Comparison of ENCODE assay signal across 14 cellular contexts in the genomic region with DNA sequence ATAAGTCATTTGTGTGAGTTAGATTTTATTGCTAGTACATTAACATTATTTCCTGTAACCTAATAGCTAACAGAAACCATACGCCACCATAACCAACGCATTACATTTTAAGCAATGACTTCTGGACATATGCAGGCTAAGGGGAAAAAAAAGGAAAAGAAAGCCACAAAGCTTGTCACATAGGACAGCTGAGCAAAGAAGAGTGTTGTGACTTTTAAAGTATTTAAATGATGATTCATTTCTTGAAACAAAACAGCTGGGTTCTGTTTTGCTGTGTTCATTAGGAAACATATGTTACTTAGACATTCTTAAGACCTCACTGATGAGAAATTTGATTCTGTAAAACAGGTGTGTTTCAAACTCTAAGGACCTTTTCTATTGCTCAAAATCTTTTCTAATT.
DNase-seq lines count a peak whose midpoint lies in the region; ATAC-seq and TF ChIP-seq lines count a peak whose summit lies in the region.
"Had no signal": no experiment of that assay in that cellular context is flagged by ENCODE, and none has a peak within 500 bp of the region (broad histone marks: within the 10 kb centered on the region; RNA-seq: fewer than 3 reads in every experiment).

No MANE protein-coding gene starts in this region.

- TF ChIP-seq CTCF in GM12865 (IDR thresholded peaks at IDR 0.05; ENCODE audit: insufficient read depth, low read depth, low read length, missing control alignments) (no peak), glutamatergic neuron (IDR thresholded peaks at IDR 0.05; ENCODE audit: partially characterized antibody, unreplicated experiment) (no peak)

- no peak overlapping the region for H3K4me3 Mint-ChIP-seq in glutamatergic neuron (ENCODE audit: unreplicated experiment)

- H3K4me1 Mint-ChIP-seq in glutamatergic neuron (ENCODE audit: low read depth, unreplicated experiment): no peaks in the 10 kb centered on the region

- DNase-seq in GM12865 (ENCODE audit: low read depth) (peak; percentile 66), LHCN-M2 (ENCODE audit: low read depth) (peak; percentile 96), DMS79 treated with DMSO at 0.1 percent for 48 hours (lab: John Stamatoyannopoulos, UW) (no peak), glutamatergic neuron (no peak), AG08396 (ENCODE audit: low spot score) (no peak), cerebellar nuclear complex (lab: John Stamatoyannopoulos, UW) (no peak)
- DNase-seq: activated CD8-positive, alpha-beta memory T cell treated with anti-CD3 and anti-CD28 coated beads for 24 hours; GDM1; left lung; NCI-H2029 treated with DMSO at 0.1 percent for 48 hours; pancreas; SIG-M5 had no signal

- peak; percentile 84 for ATAC-seq in GM19452 (IDR thresholded peaks at IDR 0.05; ENCODE audit: unreplicated experiment)
- peak; percentile 92 for ATAC-seq in HG02938 (IDR thresholded peaks at IDR 0.05; ENCODE audit: unreplicated experiment)
- ATAC-seq: left lung had no signal

- H3K9me3 Mint-ChIP-seq in glutamatergic neuron (ENCODE audit: unreplicated experiment): no peaks in the 10 kb centered on the region

- H3K27ac Mint-ChIP-seq in glutamatergic neuron (ENCODE audit: unreplicated experiment): no peak overlapping the region

- H3K27me3 Mint-ChIP-seq in glutamatergic neuron (ENCODE audit: unreplicated experiment): no peaks in the 10 kb centered on the region

- no peaks in the 10 kb centered on the region for H3K36me3 Mint-ChIP-seq in glutamatergic neuron (ENCODE audit: unreplicated experiment)

- no peak overlapping the region for H3K4me3 ChIP-seq in GM12865 (ENCODE audit: low read depth, low read length)
- H3K4me3 ChIP-seq: left lung, pancreas had no signal

Comparison
In these comparisons a context has a peak if more than half of its experiments do, and no peak if none do; other contexts are left out.
1. DNase-seq: peak in GM12865 (single experiment) and LHCN-M2 (single experiment); none in DMS79 treated with DMSO at 0.1 percent for 48 hours (single experiment), glutamatergic neuron (single experiment), AG08396 (single experiment) and cerebellar nuclear complex (0 of 2).